10 cellular contexts compared by ENCODE assay signal in the genomic region with DNA sequence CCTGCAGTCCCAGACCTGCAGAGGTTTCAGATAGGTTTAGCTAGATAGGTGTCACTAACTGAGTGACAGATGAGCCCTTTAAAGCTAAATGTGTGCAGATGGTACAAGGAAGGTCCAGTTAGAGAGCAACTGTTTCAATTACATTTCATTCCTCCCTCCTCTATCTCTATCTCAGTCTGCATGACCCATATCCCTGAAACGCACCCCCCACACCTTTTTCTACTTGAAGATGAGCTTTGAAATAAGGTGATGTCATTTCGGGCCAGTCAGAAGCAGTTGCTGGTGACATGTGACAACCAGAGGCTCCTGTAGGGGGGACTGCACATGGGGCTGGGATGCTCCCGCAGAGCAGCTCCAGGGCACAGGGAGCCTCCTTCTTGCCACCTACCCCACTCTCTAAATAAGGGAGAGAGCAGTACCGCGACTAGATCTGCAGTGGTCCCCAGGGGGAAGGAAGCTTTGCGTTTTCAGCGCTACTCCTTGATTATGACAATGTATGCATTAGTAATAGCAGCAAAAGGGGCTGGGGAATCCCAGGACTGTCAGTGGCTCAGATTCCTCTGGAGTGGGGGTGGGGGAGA. TPM values are rescaled to one million over a fixed set of nuclear protein-coding genes. Genes with fewer than 3 reads are reported as not detected.
DNase-seq lines count a peak whose midpoint lies in the region; ATAC-seq and TF ChIP-seq lines count a peak whose summit lies in the region.
"Had no signal": no experiment of that assay in that cellular context is flagged by ENCODE, and none has a peak within 500 bp of the region (broad histone marks: within the 10 kb centered on the region; RNA-seq: fewer than 3 reads in every experiment).

No MANE protein-coding gene starts in this region.

- ATAC-seq in HG03378 (IDR thresholded peaks at IDR 0.05; ENCODE audit: unreplicated experiment), result no peak

- no peaks in the 10 kb centered on the region for H3K9me3 Mint-ChIP-seq in activated CD4-positive, alpha-beta memory T cell treated with anti-CD3 and anti-CD28 coated beads, Interleukin-2, amount 10 ng/mL, durations not matched to agents 7 days and 5 days

- TF ChIP-seq CTCF in foreskin fibroblast (IDR thresholded peaks at IDR 0.05; ENCODE audit: low read depth, low read length) (no peak), left ventricle myocardium inferior (IDR thresholded peaks at IDR 0.05; ENCODE audit: borderline replicate concordance) (no peak)

- peaks cover 52% of the 10 kb centered on the region for H3K36me3 Mint-ChIP-seq in activated CD4-positive, alpha-beta memory T cell treated with anti-CD3 and anti-CD28 coated beads, Interleukin-2, amount 10 ng/mL, durations not matched to agents 7 days and 5 days (ENCODE audit: low read depth)

- peaks cover 78% of the 10 kb centered on the region for H3K4me1 Mint-ChIP-seq in activated CD4-positive, alpha-beta memory T cell treated with anti-CD3 and anti-CD28 coated beads, Interleukin-2, amount 10 ng/mL, durations not matched to agents 7 days and 5 days

- CTCF ChIA-PET in activated CD4-positive, alpha-beta memory T cell treated with anti-CD3 and anti-CD28 coated beads, Interleukin-2, amount 10 ng/mL, durations not matched to agents 7 days and 5 days (lab: Charles Lee), result interaction anchor here (0.8 to 2.7 kb wide), 5 partner anchors 15 to 136 kb away, joined by 3 to 12 read pairs (median 5); no protein-coding TSS in a partner anchor

- peaks cover 58% of the 10 kb centered on the region for H3K4me1 ChIP-seq in left ventricle myocardium inferior

- H3K27me3 ChIP-seq in left ventricle myocardium inferior (ENCODE audit: low read depth), result no peaks in the 10 kb centered on the region

- peak overlapping the region; percentile 74 for H3K4me3 Mint-ChIP-seq in activated CD4-positive, alpha-beta memory T cell treated with anti-CD3 and anti-CD28 coated beads, Interleukin-2, amount 10 ng/mL, durations not matched to agents 7 days and 5 days

- peaks cover 30% of the 10 kb centered on the region for H3K36me3 ChIP-seq in left ventricle myocardium inferior

- DNase-seq in NCI-H748 (lab: John Stamatoyannopoulos, UW; ENCODE audit: unreplicated experiment), result peak; percentile 14
- DNase-seq in NCI-H748 treated with DMSO at 0.1 percent for 48 hours (lab: John Stamatoyannopoulos, UW), result no peak
- DNase-seq in activated CD4-positive, alpha-beta memory T cell treated with anti-CD3 and anti-CD28 coated beads, Interleukin-2, amount 10 ng/mL, durations not matched to agents 7 days and 5 days, result no peak
- DNase-seq in foreskin fibroblast, result peak in 1 of 2 donors; percentile 44
- DNase-seq in stimulated activated naive CD4-positive, alpha-beta T cell treated with Interleukin-2 at 50 U/mL for 16 hours (lab: John Stamatoyannopoulos, UW), result peak; percentile 17
- DNase-seq in mucosa of gallbladder (ENCODE audit: low spot score), result no peak
- no peak for DNase-seq in left ventricle myocardium inferior
- DNase-seq: activated gamma-delta T cell treated with Interleukin-2 at 50 U/mL for 16 hours had no signal

- H3K4me3 ChIP-seq in foreskin fibroblast (ENCODE audit: low read depth in 1 of 2, low read length in 2 of 2) (peak overlapping the region; percentile 43 to 53), left ventricle myocardium inferior (no peak overlapping the region)

- POLR2A ChIA-PET in activated CD4-positive, alpha-beta memory T cell treated with anti-CD3 and anti-CD28 coated beads, Interleukin-2, amount 10 ng/mL, durations not matched to agents 7 days and 5 days (lab: Charles Lee), result interaction anchor here (1.3 to 5.2 kb wide), 4 partner anchors 12 to 844 kb away, joined by 3 to 34 read pairs (median 20); partner anchors contain the start of genes HAX1 and TRIM46

- H3K27ac Mint-ChIP-seq in activated CD4-positive, alpha-beta memory T cell treated with anti-CD3 and anti-CD28 coated beads, Interleukin-2, amount 10 ng/mL, durations not matched to agents 7 days and 5 days, result peak overlapping the region; percentile 65

- no peaks in the 10 kb centered on the region for H3K9me3 ChIP-seq in left ventricle myocardium inferior (replicated peaks)

- no peaks in the 10 kb centered on the region for H3K27me3 Mint-ChIP-seq in activated CD4-positive, alpha-beta memory T cell treated with anti-CD3 and anti-CD28 coated beads, Interleukin-2, amount 10 ng/mL, durations not matched to agents 7 days and 5 days

- intact Hi-C loops in left ventricle myocardium inferior (cut with micrococcal nuclease), result no loop called here

- no peak overlapping the region for H3K27ac ChIP-seq in left ventricle myocardium inferior (replicated peaks)

RNA-seq across cellular contexts. Expression of gene ATP8B2, which starts 4.3 kb away (rescaled TPM):
- 100 to 1,000 TPM; 142 to 149 TPM for total RNA-seq in activated CD4-positive, alpha-beta memory T cell treated with anti-CD3 and anti-CD28 coated beads, Interleukin-2, amount 10 ng/mL, durations not matched to agents 7 days and 5 days
- total RNA-seq in mucosa of gallbladder, result 32.9 TPM
- total RNA-seq in left ventricle myocardium inferior, result 11.8 TPM

RNA-seq across cellular contexts. Expression of gene AQP10, which starts 8.7 kb away (rescaled TPM):
- total RNA-seq in activated CD4-positive, alpha-beta memory T cell treated with anti-CD3 and anti-CD28 coated beads, Interleukin-2, amount 10 ng/mL, durations not matched to agents 7 days and 5 days, result not detected
- total RNA-seq in mucosa of gallbladder, result 0.32 TPM
- total RNA-seq in left ventricle myocardium inferior, result 0.16 TPM
- total RNA-seq: RPMI7951 had no signal

RNA-seq across cellular contexts. Expression of gene HAX1, which starts 57.2 kb away (rescaled TPM):
- total RNA-seq in activated CD4-positive, alpha-beta memory T cell treated with anti-CD3 and anti-CD28 coated beads, Interleukin-2, amount 10 ng/mL, durations not matched to agents 7 days and 5 days, result 100 to 1,000 TPM; 141 to 142 TPM
- total RNA-seq in mucosa of gallbladder (63.1 TPM), left ventricle myocardium inferior (178 TPM)

Comparison
In these comparisons a context has a peak if more than half of its experiments do, and no peak if none do; other contexts are left out.
1. DNase-seq: peak in NCI-H748 (single experiment) and stimulated activated naive CD4-positive, alpha-beta T cell treated with Interleukin-2 at 50 U/mL for 16 hours (single experiment); none in NCI-H748 treated with DMSO at 0.1 percent for 48 hours (single experiment), activated CD4-positive, alpha-beta memory T cell treated with anti-CD3 and anti-CD28 coated beads, Interleukin-2, amount 10 ng/mL, durations not matched to agents 7 days and 5 days (single experiment), mucosa of gallbladder (single experiment) and left ventricle myocardium inferior (single experiment).